ENCODE assay signal across 1 cellular context in the genomic region with DNA sequence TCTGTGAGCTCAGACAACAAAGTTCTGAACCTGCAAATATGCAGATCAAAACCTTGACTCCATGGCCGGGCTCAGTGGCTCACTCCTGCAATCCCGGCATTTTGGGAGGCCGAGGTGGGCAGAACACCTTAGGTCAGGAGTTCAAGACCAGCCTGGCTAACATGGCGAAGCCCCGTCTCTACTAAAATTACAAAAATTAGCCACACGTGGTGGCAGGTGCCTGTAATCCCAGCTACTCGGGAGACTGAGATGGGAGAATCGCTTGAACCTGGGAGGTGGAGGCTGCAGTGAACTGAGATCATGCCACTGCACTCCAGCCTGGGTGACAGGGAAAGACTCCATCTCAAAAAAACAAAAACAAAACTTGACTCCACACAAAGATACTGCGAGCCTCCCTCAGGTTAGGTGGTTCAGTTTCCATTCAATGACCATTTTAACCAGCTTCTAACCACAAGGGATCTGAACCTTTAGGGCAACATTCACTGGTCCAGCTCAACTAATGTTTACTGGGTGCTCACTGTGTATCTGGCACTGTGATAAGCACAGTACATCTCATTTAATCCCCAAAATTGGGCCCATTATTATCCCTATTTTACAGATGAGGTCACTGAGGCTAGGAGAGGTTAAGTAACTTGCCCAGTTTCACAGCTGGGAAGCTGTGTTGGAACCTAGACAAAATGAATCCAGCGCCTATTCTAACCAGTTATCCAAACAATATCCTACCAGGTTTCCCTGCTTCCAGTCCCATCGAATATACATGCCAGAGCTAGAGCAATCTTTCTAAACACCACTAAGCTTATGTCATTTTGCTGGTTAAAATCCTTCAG.
A peak's percentile ranks its signal among the peaks of the same experiment; 100 is the strongest.
TF ChIP-seq lines count a peak whose summit lies in the region.

No MANE protein-coding gene starts in this region.

TF ChIP-seq in GM12878, 131 proteins besides CTCF, POLR2A, EP300 and RAD21:
- TF ChIP-seq POLR2AphosphoS5 (IDR thresholded peaks at IDR 0.05; ENCODE audit: low read length) (peak; percentile 48; the same call in 1 of the 2 replicates), PAX8 (IDR thresholded peaks at IDR 0.05) (no peak), TARDBP (IDR thresholded peaks at IDR 0.05; ENCODE audit: borderline replicate concordance) (no peak), WRNIP1 (IDR thresholded peaks at IDR 0.05; ENCODE audit: borderline replicate concordance, low read depth, low read length) (0 out of 2 replicates have a peak, but pooled peaks have one; percentile 71)
